Comparison of ENCODE assay signal across 21 cellular contexts in genomic region chr2:216098687-216099334, GRCh38. TPM values are rescaled to one million over a fixed set of nuclear protein-coding genes. Genes with fewer than 3 reads are reported as not detected.
"Had no signal": no experiment of that assay in that cellular context is flagged by ENCODE, and none has a peak within 500 bp of the region (broad histone marks: within the 10 kb centered on the region; RNA-seq: fewer than 3 reads in every experiment).

No MANE protein-coding gene starts in this region.

- H3K4me2 ChIP-seq: hepatocyte had no signal

- H3K4me1 ChIP-seq: colonic mucosa, foreskin keratinocyte, right atrium auricular region, spleen, vagina had no signal

- H3K9me3 ChIP-seq: colonic mucosa, ovary, right atrium auricular region, spleen, vagina had no signal

- H3K27ac Mint-ChIP-seq: endodermal cell; naive B cell; stimulated activated naive B cell treated with anti-CD40 and anti-IgM and Interleukin-4, amounts not matched to agents 10 μg/mL and 1 μg/mL and 100 μg/mL, for 72 hours; type B pancreatic cell had no signal

- H3K36me3 ChIP-seq: colonic mucosa, ovary, right atrium auricular region, vagina had no signal

- H3K4me1 Mint-ChIP-seq: endodermal cell; naive B cell; stimulated activated naive B cell treated with anti-CD40 and anti-IgM and Interleukin-4, amounts not matched to agents 10 μg/mL and 1 μg/mL and 100 μg/mL, for 72 hours had no signal

- H3K36me3 Mint-ChIP-seq: type B pancreatic cell had no signal

- H3K4me3 Mint-ChIP-seq: endodermal cell; naive B cell; stimulated activated naive B cell treated with anti-CD40 and anti-IgM and Interleukin-4, amounts not matched to agents 10 μg/mL and 1 μg/mL and 100 μg/mL, for 72 hours; type B pancreatic cell had no signal

- H3K27me3 Mint-ChIP-seq: stimulated activated naive B cell treated with anti-CD40 and anti-IgM and Interleukin-4, amounts not matched to agents 10 μg/mL and 1 μg/mL and 100 μg/mL, for 72 hours; type B pancreatic cell had no signal

- H2AFZ ChIP-seq: hepatocyte had no signal

- H3K9me3 Mint-ChIP-seq: endodermal cell; naive B cell; stimulated activated naive B cell treated with anti-CD40 and anti-IgM and Interleukin-4, amounts not matched to agents 10 μg/mL and 1 μg/mL and 100 μg/mL, for 72 hours; type B pancreatic cell had no signal

- ATAC-seq: foreskin keratinocyte; left cardiac atrium; left ventricle myocardium superior; stimulated activated naive B cell treated with anti-CD40 and anti-IgM and Interleukin-4, amounts not matched to agents 10 μg/mL and 1 μg/mL and 100 μg/mL, for 72 hours had no signal

- H3K4me3 ChIP-seq: colonic mucosa, hepatocyte, ovary, right atrium auricular region, spleen, vagina had no signal

- DNase-seq: colonic mucosa; dermis blood vessel endothelial cell; endodermal cell; erythroblast; foreskin keratinocyte; kidney; left cardiac atrium; left ventricle myocardium superior; mesendoderm; naive B cell; ovary; spleen; stimulated activated CD4-positive, alpha-beta T cell treated with anti-CD3 and anti-CD28 coated beads, Interleukin-15, amount 100 ng/mL, for 24 hours; stimulated activated CD4-positive, alpha-beta T cell treated with anti-CD3 and anti-CD28 coated beads, Interleukin-1b, Interleukin-23, amount 100 ng/mL, for 48 hours; stimulated activated CD4-positive, alpha-beta T cell treated with anti-CD3 and anti-CD28 coated beads, Interleukin-4, amount 100 ng/mL, for 24 hours; stimulated activated naive B cell treated with anti-CD40 and anti-IgM and Interleukin-4, amounts not matched to agents 10 μg/mL and 1 μg/mL and 100 μg/mL, for 72 hours had no signal

- FAIRE-seq: endothelial cell of umbilical vein, kidney had no signal

- H3K79me2 ChIP-seq: hepatocyte had no signal

- H3K27me3 ChIP-seq: colonic mucosa, hepatocyte, ovary, right atrium auricular region, spleen, vagina had no signal

- H3K27ac ChIP-seq: colonic mucosa, foreskin keratinocyte, hepatocyte, ovary, right atrium auricular region, spleen, vagina had no signal

RNA-seq across cellular contexts. Expression of gene TMEM169, which starts 17.1 kb away (rescaled TPM):
- total RNA-seq: vagina had no signal
- polyA plus RNA-seq: endothelial cell of umbilical vein had no signal
